In the genomic region with DNA sequence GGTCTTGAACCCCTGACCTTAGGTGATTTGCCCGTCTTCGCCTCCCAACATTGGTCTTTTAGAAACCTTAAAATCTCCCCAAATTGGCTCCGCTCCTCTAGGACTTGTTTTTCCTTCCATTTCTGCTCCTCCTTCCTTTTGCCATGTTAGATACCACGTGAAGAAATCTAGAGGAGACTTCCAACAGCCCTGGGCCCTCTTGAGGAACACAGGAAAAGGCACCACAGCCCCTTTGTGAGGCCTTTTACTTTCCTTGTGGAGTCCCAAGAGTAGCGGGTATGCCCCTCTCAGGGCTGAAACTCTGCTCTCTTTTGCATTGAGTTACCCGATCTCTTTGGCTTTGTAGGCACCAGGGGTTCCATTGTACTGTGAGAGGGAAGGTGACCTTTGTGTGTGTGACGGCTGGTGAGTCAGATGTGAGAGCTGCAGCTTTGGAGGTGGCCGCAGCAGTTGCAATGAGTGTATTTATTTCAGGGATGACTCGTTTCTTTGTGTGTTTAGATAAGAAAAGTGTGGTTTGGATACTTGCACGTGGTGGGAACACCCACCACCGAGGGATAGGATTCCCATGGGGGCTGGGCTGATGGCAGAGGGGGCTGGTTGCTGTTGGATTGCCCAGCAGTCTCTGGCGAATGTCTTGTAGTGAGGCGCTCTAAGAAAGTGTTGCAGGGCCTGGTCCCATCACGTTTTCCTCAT, we compare ENCODE assay signal across 9 cellular contexts.
DNase-seq lines count a peak whose midpoint lies in the region; ATAC-seq and TF ChIP-seq lines count a peak whose summit lies in the region.
"Had no signal": no experiment of that assay in that cellular context is flagged by ENCODE, and none has a peak within 500 bp of the region (broad histone marks: within the 10 kb centered on the region; RNA-seq: fewer than 3 reads in every experiment).

No MANE protein-coding gene starts in this region.

- no peak for TF ChIP-seq CTCF in PC-3 (conservative IDR thresholded peaks at IDR 0.05; ENCODE audit: low read depth, low read length)
- TF ChIP-seq CTCF in fibroblast of mammary gland (conservative IDR thresholded peaks at IDR 0.05; ENCODE audit: control insufficient read depth, insufficient read depth, low read depth, low read length), result no peak
- TF ChIP-seq CTCF in spleen (IDR thresholded peaks at IDR 0.05 in 8 of 11, conservative IDR thresholded peaks at IDR 0.05 in 3 of 11), result no peak
- no peak for TF ChIP-seq CTCF in upper lobe of right lung (IDR thresholded peaks at IDR 0.05)

- H3F3A ChIP-seq in PC-3 (ENCODE audit: low read length, unreplicated experiment), result no peaks in the 10 kb centered on the region

- H3K36me3 ChIP-seq in PC-3 (ENCODE audit: low read depth, low read length) (no peaks in the 10 kb centered on the region), spleen (no peaks in the 10 kb centered on the region), upper lobe of right lung (no peaks in the 10 kb centered on the region)

- H3K9me3 Mint-ChIP-seq in activated CD4-positive, alpha-beta memory T cell treated with anti-CD3 and anti-CD28 coated beads for 36 hours, result no peaks in the 10 kb centered on the region
- H3K9me3 Mint-ChIP-seq in activated CD4-positive, alpha-beta memory T cell treated with anti-CD3 and anti-CD28 coated beads, Interleukin-2, amount 10 ng/mL, durations not matched to agents 7 days and 5 days, result no peaks in the 10 kb centered on the region

- no peak overlapping the region for H3K4me2 ChIP-seq in PC-3 (ENCODE audit: low read length)

- H3K4me3 ChIP-seq in PC-3 (ENCODE audit: low read length) (no peak overlapping the region), fibroblast of mammary gland (ENCODE audit: control insufficient read depth, low read depth, low read length) (no peak overlapping the region), spleen (no peak overlapping the region), upper lobe of right lung (no peak overlapping the region)

- no peaks in the 10 kb centered on the region for H3K4me1 Mint-ChIP-seq in activated CD4-positive, alpha-beta memory T cell treated with anti-CD3 and anti-CD28 coated beads for 36 hours (ENCODE audit: low read depth)
- no peaks in the 10 kb centered on the region for H3K4me1 Mint-ChIP-seq in activated CD4-positive, alpha-beta memory T cell treated with anti-CD3 and anti-CD28 coated beads, Interleukin-2, amount 10 ng/mL, durations not matched to agents 7 days and 5 days

- DNase-seq in activated CD4-positive, alpha-beta memory T cell treated with anti-CD3 and anti-CD28 coated beads for 36 hours, result peak; percentile 39
- no peak for DNase-seq in activated CD4-positive, alpha-beta memory T cell treated with anti-CD3 and anti-CD28 coated beads, Interleukin-2, amount 10 ng/mL, durations not matched to agents 7 days and 5 days
- DNase-seq in PC-3, result peak; percentile 71
- DNase-seq in fibroblast of mammary gland (ENCODE audit: low read depth), result peak; percentile 97
- DNase-seq in spleen, result peak; percentile 24
- DNase-seq in upper lobe of right lung, result no peak
- DNase-seq in activated effector memory CD4-positive, alpha-beta T cell treated with Interleukin-2 at 50 U/mL for 16 hours, result no peak
- no peak for DNase-seq in NCI-H510A (lab: John Stamatoyannopoulos, UW)
- DNase-seq: NCI-H187 had no signal

- H4K20me1 ChIP-seq in PC-3 (ENCODE audit: low read length), result no peaks in the 10 kb centered on the region

- no peak overlapping the region for H3K9ac ChIP-seq in PC-3 (ENCODE audit: low read length)

- TF ChIP-seq POLR2A in spleen (IDR thresholded peaks at IDR 0.05), result no peak

- H3K27ac Mint-ChIP-seq in activated CD4-positive, alpha-beta memory T cell treated with anti-CD3 and anti-CD28 coated beads for 36 hours, result no peak overlapping the region
- no peak overlapping the region for H3K27ac Mint-ChIP-seq in activated CD4-positive, alpha-beta memory T cell treated with anti-CD3 and anti-CD28 coated beads, Interleukin-2, amount 10 ng/mL, durations not matched to agents 7 days and 5 days

- H3K27me3 ChIP-seq in PC-3 (ENCODE audit: low read length) (0 out of 2 replicates have a peak, but pooled peaks cover 5% of the 10 kb centered on the region), spleen (replicated peaks in 1 of 7) (no peaks in the 10 kb centered on the region), upper lobe of right lung (no peaks in the 10 kb centered on the region)

- H3K36me3 Mint-ChIP-seq in activated CD4-positive, alpha-beta memory T cell treated with anti-CD3 and anti-CD28 coated beads for 36 hours, result no peaks in the 10 kb centered on the region
- H3K36me3 Mint-ChIP-seq in activated CD4-positive, alpha-beta memory T cell treated with anti-CD3 and anti-CD28 coated beads, Interleukin-2, amount 10 ng/mL, durations not matched to agents 7 days and 5 days (ENCODE audit: low read depth), result no peaks in the 10 kb centered on the region

- H3K4me1 ChIP-seq in PC-3 (ENCODE audit: insufficient read depth, low read length), result peaks cover 14% of the 10 kb centered on the region
- no peaks in the 10 kb centered on the region for H3K4me1 ChIP-seq in spleen
- no peaks in the 10 kb centered on the region for H3K4me1 ChIP-seq in upper lobe of right lung

- intact Hi-C loops in activated CD4-positive, alpha-beta memory T cell treated with anti-CD3 and anti-CD28 coated beads for 36 hours (cut with micrococcal nuclease), result loop anchor here (10.0 kb wide), 1 partner anchor 212 kb away; no protein-coding TSS in a partner anchor
- intact Hi-C loops in PC-3 (cut with micrococcal nuclease) (no loop called here), spleen (cut with DNase I; ENCODE audit: low total_unique reads) (loop anchor here (10.0 kb wide), 1 partner anchor 212 kb away; no protein-coding TSS in a partner anchor), upper lobe of right lung (cut with DNase I) (no loop called here)

- no peak overlapping the region for H3K4me3 Mint-ChIP-seq in activated CD4-positive, alpha-beta memory T cell treated with anti-CD3 and anti-CD28 coated beads for 36 hours
- no peak overlapping the region for H3K4me3 Mint-ChIP-seq in activated CD4-positive, alpha-beta memory T cell treated with anti-CD3 and anti-CD28 coated beads, Interleukin-2, amount 10 ng/mL, durations not matched to agents 7 days and 5 days

- H2AFZ ChIP-seq in PC-3 (ENCODE audit: low read length), result 0 out of 2 replicates have a peak overlapping the region, but pooled peaks have one; percentile 9

- H3K9me3 ChIP-seq in PC-3 (ENCODE audit: low read length), result no peaks in the 10 kb centered on the region
- no peaks in the 10 kb centered on the region for H3K9me3 ChIP-seq in spleen
- H3K9me3 ChIP-seq in upper lobe of right lung, result no peaks in the 10 kb centered on the region

- POLR2A ChIA-PET in activated CD4-positive, alpha-beta memory T cell treated with anti-CD3 and anti-CD28 coated beads for 36 hours (lab: Charles Lee), result no interaction called here
- POLR2A ChIA-PET in activated CD4-positive, alpha-beta memory T cell treated with anti-CD3 and anti-CD28 coated beads, Interleukin-2, amount 10 ng/mL, durations not matched to agents 7 days and 5 days (lab: Charles Lee), result no interaction called here
- POLR2A ChIA-PET in PC-3 (lab: Charles Lee; ENCODE audit: unreplicated experiment), result no interaction called here

- H3K9me2 ChIP-seq in PC-3 (replicated peaks; ENCODE audit: low read length), result no peaks in the 10 kb centered on the region

- ATAC-seq in PC-3 (peak; percentile 48), upper lobe of right lung (no peak)

- no peaks in the 10 kb centered on the region for H3K79me2 ChIP-seq in PC-3 (ENCODE audit: low read length)

- H3K27ac ChIP-seq in PC-3 (ENCODE audit: low read length), result peak overlapping the region; percentile 26; the same call in 1 of the 2 replicates
- no peak overlapping the region for H3K27ac ChIP-seq in spleen
- no peak overlapping the region for H3K27ac ChIP-seq in upper lobe of right lung

- 76 to 81% (median 78%) methylated on average over 14 of the region's 14 CpGs for WGBS in spleen, 5 donors

- CTCF ChIA-PET in activated CD4-positive, alpha-beta memory T cell treated with anti-CD3 and anti-CD28 coated beads for 36 hours (lab: Charles Lee), result no interaction called here
- CTCF ChIA-PET in activated CD4-positive, alpha-beta memory T cell treated with anti-CD3 and anti-CD28 coated beads, Interleukin-2, amount 10 ng/mL, durations not matched to agents 7 days and 5 days (lab: Charles Lee), result no interaction called here
- CTCF ChIA-PET in PC-3 (lab: Charles Lee), result no interaction called here

- peaks cover 2% of the 10 kb centered on the region for H3K27me3 Mint-ChIP-seq in activated CD4-positive, alpha-beta memory T cell treated with anti-CD3 and anti-CD28 coated beads for 36 hours
- peaks cover 6% of the 10 kb centered on the region for H3K27me3 Mint-ChIP-seq in activated CD4-positive, alpha-beta memory T cell treated with anti-CD3 and anti-CD28 coated beads, Interleukin-2, amount 10 ng/mL, durations not matched to agents 7 days and 5 days

- BruUV-seq in PC-3 (replicated peaks; lab: Mats Ljungman, UMichigan), result no TSS peak

Comparison
In these comparisons a context has a peak if more than half of its experiments do, and no peak if none do; other contexts are left out.
1. DNase-seq: peak in activated CD4-positive, alpha-beta memory T cell treated with anti-CD3 and anti-CD28 coated beads for 36 hours (single experiment), PC-3 (single experiment), fibroblast of mammary gland (single experiment) and spleen (single experiment); none in activated CD4-positive, alpha-beta memory T cell treated with anti-CD3 and anti-CD28 coated beads, Interleukin-2, amount 10 ng/mL, durations not matched to agents 7 days and 5 days (single experiment), upper lobe of right lung (single experiment), activated effector memory CD4-positive, alpha-beta T cell treated with Interleukin-2 at 50 U/mL for 16 hours (single experiment) and NCI-H510A (single experiment).
2. intact Hi-C loops: an anchor here in activated CD4-positive, alpha-beta memory T cell treated with anti-CD3 and anti-CD28 coated beads for 36 hours (10.0 kb wide) and spleen (10.0 kb wide); none called in PC-3 and upper lobe of right lung.